In the genomic region with DNA sequence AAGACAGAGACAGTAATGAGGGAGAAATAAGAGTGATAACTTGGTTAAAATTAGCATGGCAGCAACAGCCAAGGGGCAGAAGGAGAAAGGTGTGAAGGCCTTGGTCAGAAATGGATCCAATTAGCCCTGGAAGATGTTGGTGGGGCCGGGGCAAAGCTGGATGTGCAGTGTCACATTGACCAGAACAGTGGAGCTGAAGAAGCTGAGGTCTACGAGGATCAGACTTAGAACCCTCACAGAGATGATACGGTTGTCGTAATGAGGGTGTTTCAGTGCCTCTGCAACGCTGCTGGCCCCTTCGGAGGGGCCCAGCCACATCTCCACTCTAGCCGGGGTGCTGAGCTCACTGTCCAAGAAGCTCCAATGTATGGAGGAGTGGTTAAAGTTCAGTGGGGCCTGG, we compare ENCODE assay signal across 21 cellular contexts. TPM values are rescaled to one million over a fixed set of nuclear protein-coding genes. Genes with fewer than 3 reads are reported as not detected.
DNase-seq lines count a peak whose midpoint lies in the region; ATAC-seq and TF ChIP-seq lines count a peak whose summit lies in the region.
"Had no signal": no experiment of that assay in that cellular context is flagged by ENCODE, and none has a peak within 500 bp of the region (broad histone marks: within the 10 kb centered on the region; RNA-seq: fewer than 3 reads in every experiment).

No MANE protein-coding gene starts in this region.

- no peak overlapping the region; the same call in 1 of the 2 replicates for H3K9ac ChIP-seq in BLaER1

- H3K4me2 ChIP-seq in BLaER1 = peak overlapping the region; percentile 33

- POLR2A ChIA-PET in CD4-positive, alpha-beta T cell (lab: Charles Lee) = interaction anchor here (4.1 kb wide), 1 partner anchor 58 kb away, joined by 18 read pairs; a partner anchor contains a TSS
- POLR2A ChIA-PET in activated CD4-positive, alpha-beta memory T cell treated with anti-CD3 and anti-CD28 coated beads, Interleukin-2, amount 10 ng/mL, durations not matched to agents 7 days and 5 days (lab: Charles Lee) = interaction anchor here (0.8 to 9.7 kb wide), 13 partner anchors 9 to 61 kb away, joined by 3 to 126 read pairs (median 4); a partner anchor contains a TSS

- peaks cover 47% of the 10 kb centered on the region for H3K4me1 ChIP-seq in BLaER1

- H3K9me3 ChIP-seq in BLaER1 = no peaks in the 10 kb centered on the region
- H3K9me3 ChIP-seq in CD4-positive, alpha-beta T cell (ENCODE audit: control insufficient read depth, low read length) = no peaks in the 10 kb centered on the region

- peaks cover 21% of the 10 kb centered on the region for H4K20me1 ChIP-seq in BLaER1

- no peaks in the 10 kb centered on the region for H3K9me3 Mint-ChIP-seq in CD4-positive, alpha-beta T cell
- H3K9me3 Mint-ChIP-seq in activated CD4-positive, alpha-beta memory T cell treated with anti-CD3 and anti-CD28 coated beads, Interleukin-2, amount 10 ng/mL, durations not matched to agents 7 days and 5 days = no peaks in the 10 kb centered on the region
- H3K9me3 Mint-ChIP-seq in immature natural killer cell = no peaks in the 10 kb centered on the region
- H3K9me3 Mint-ChIP-seq: memory B cell, type B pancreatic cell had no signal

- peaks cover 16% of the 10 kb centered on the region for H3K4me1 Mint-ChIP-seq in CD4-positive, alpha-beta T cell (ENCODE audit: low read depth)
- peaks cover 66% of the 10 kb centered on the region for H3K4me1 Mint-ChIP-seq in activated CD4-positive, alpha-beta memory T cell treated with anti-CD3 and anti-CD28 coated beads, Interleukin-2, amount 10 ng/mL, durations not matched to agents 7 days and 5 days
- H3K4me1 Mint-ChIP-seq in immature natural killer cell = peaks cover 46 to 59% of the 10 kb centered on the region in 2 donors

- H3K27me3 ChIP-seq in BLaER1 = no peaks in the 10 kb centered on the region
- H3K27me3 ChIP-seq in CD4-positive, alpha-beta T cell (ENCODE audit: control insufficient read depth, insufficient read depth, low read length) = no peaks in the 10 kb centered on the region

- no peak overlapping the region for H3K4me3 Mint-ChIP-seq in CD4-positive, alpha-beta T cell
- H3K4me3 Mint-ChIP-seq in activated CD4-positive, alpha-beta memory T cell treated with anti-CD3 and anti-CD28 coated beads, Interleukin-2, amount 10 ng/mL, durations not matched to agents 7 days and 5 days = no peak overlapping the region
- no peak overlapping the region for H3K4me3 Mint-ChIP-seq in immature natural killer cell
- H3K4me3 Mint-ChIP-seq: memory B cell had no signal

- H3K27ac ChIP-seq in BLaER1 = no peak overlapping the region; the same call in 1 of the 2 replicates
- no peak overlapping the region for H3K27ac ChIP-seq in CD4-positive, alpha-beta T cell (ENCODE audit: low read depth, low read length)
- H3K27ac ChIP-seq: VCaP had no signal

- DNase-seq in CD4-positive, alpha-beta T cell = no peak
- no peak for DNase-seq in activated CD4-positive, alpha-beta memory T cell treated with anti-CD3 and anti-CD28 coated beads, Interleukin-2, amount 10 ng/mL, durations not matched to agents 7 days and 5 days
- DNase-seq in immature natural killer cell = no peak
- DNase-seq in sciatic nerve (ENCODE audit: low spot score) = no peak
- no peak for DNase-seq in DMS114 treated with DMSO at 0.1 percent for 48 hours (lab: John Stamatoyannopoulos, UW; ENCODE audit: unreplicated experiment)
- DNase-seq: anterior cingulate cortex; Kasumi-1; kidney; NCI-H1417; NCI-H2171; NCI-H748 treated with DMSO at 0.1 percent for 48 hours; stimulated activated CD4-positive, alpha-beta T cell treated with anti-CD3 and anti-CD28 coated beads, Interleukin-12 subunit alpha, Interleukin-12 subunit beta, amount 100 ng/mL, for 4 hours; stimulated activated naive CD4-positive, alpha-beta T cell had no signal

- H3K27ac Mint-ChIP-seq in CD4-positive, alpha-beta T cell = peak overlapping the region; percentile 65
- peak overlapping the region; percentile 83 for H3K27ac Mint-ChIP-seq in activated CD4-positive, alpha-beta memory T cell treated with anti-CD3 and anti-CD28 coated beads, Interleukin-2, amount 10 ng/mL, durations not matched to agents 7 days and 5 days
- peak overlapping the region; percentile 36 to 91 (median 76) for H3K27ac Mint-ChIP-seq in immature natural killer cell
- H3K27ac Mint-ChIP-seq: memory B cell had no signal

- peaks cover 61% of the 10 kb centered on the region for H3K36me3 Mint-ChIP-seq in CD4-positive, alpha-beta T cell (ENCODE audit: low read depth)
- H3K36me3 Mint-ChIP-seq in activated CD4-positive, alpha-beta memory T cell treated with anti-CD3 and anti-CD28 coated beads, Interleukin-2, amount 10 ng/mL, durations not matched to agents 7 days and 5 days (ENCODE audit: low read depth) = peaks cover 69% of the 10 kb centered on the region
- peaks cover 6 to 29% (median 8%) of the 10 kb centered on the region in 3 donors for H3K36me3 Mint-ChIP-seq in immature natural killer cell

- CTCF ChIA-PET in CD4-positive, alpha-beta T cell (lab: Charles Lee) = interaction anchor here (7.6 kb wide), 1 partner anchor 58 kb away, joined by 87 read pairs; a partner anchor contains a TSS
- CTCF ChIA-PET in activated CD4-positive, alpha-beta memory T cell treated with anti-CD3 and anti-CD28 coated beads, Interleukin-2, amount 10 ng/mL, durations not matched to agents 7 days and 5 days (lab: Charles Lee) = interaction anchor here (1.1 to 13.6 kb wide), 4 partner anchors 12 to 90 kb away, joined by 5 to 238 read pairs (median 16); a partner anchor contains a TSS

- ATAC-seq in CD4-positive, alpha-beta T cell (ENCODE audit: poor library complexity) = no peak
- ATAC-seq in sciatic nerve (no peak), HG02623 (IDR thresholded peaks at IDR 0.05; ENCODE audit: unreplicated experiment) (no peak)

- TF ChIP-seq CTCF in CD4-positive, alpha-beta T cell (IDR thresholded peaks at IDR 0.05) = no peak

- H3K36me3 ChIP-seq in BLaER1 = peaks cover 66% of the 10 kb centered on the region

- H3K4me3 ChIP-seq in BLaER1 = no peak overlapping the region

- H3K27me3 Mint-ChIP-seq in CD4-positive, alpha-beta T cell = no peaks in the 10 kb centered on the region
- no peaks in the 10 kb centered on the region for H3K27me3 Mint-ChIP-seq in activated CD4-positive, alpha-beta memory T cell treated with anti-CD3 and anti-CD28 coated beads, Interleukin-2, amount 10 ng/mL, durations not matched to agents 7 days and 5 days
- peaks cover 9 to 19% (median 11%) of the 10 kb centered on the region in 3 donors for H3K27me3 Mint-ChIP-seq in immature natural killer cell (ENCODE audit: low read depth in 3 of 3)
- H3K27me3 Mint-ChIP-seq: memory B cell had no signal

- intact Hi-C loops in CD4-positive, alpha-beta T cell (cut with DNase I, micrococcal nuclease) = no loop called here
- intact Hi-C loops in sciatic nerve (cut with DNase I) = no loop called here

RNA-seq across cellular contexts. Expression of a gene that starts 14.2 kb away (rescaled TPM):
- 10 to 100 TPM; 51.6 to 51.8 TPM for total RNA-seq in CD4-positive, alpha-beta T cell
- 100 to 1,000 TPM; 192 to 193 TPM for total RNA-seq in activated CD4-positive, alpha-beta memory T cell treated with anti-CD3 and anti-CD28 coated beads, Interleukin-2, amount 10 ng/mL, durations not matched to agents 7 days and 5 days
- polyA plus RNA-seq in immature natural killer cell = 100 to 1,000 TPM in 1 of 3 donors, 10 to 100 TPM in 2; 76.4 to 139 (median 84.1) TPM
- total RNA-seq in sciatic nerve = 1.6 TPM
- total RNA-seq: cerebellum had no signal

RNA-seq across cellular contexts. Expression of a gene that starts 35.1 kb away (rescaled TPM):
- total RNA-seq in CD4-positive, alpha-beta T cell = 10 to 100 TPM; 49.5 to 50.0 TPM
- total RNA-seq in activated CD4-positive, alpha-beta memory T cell treated with anti-CD3 and anti-CD28 coated beads, Interleukin-2, amount 10 ng/mL, durations not matched to agents 7 days and 5 days = 10 to 100 TPM; 61.6 to 74.1 TPM
- 10 to 100 TPM; 25.9 to 55.6 (median 32.8) TPM for polyA plus RNA-seq in immature natural killer cell
- 52.8 TPM for total RNA-seq in sciatic nerve

RNA-seq across cellular contexts. Expression of a gene that starts 50.9 kb away (rescaled TPM):
- total RNA-seq in CD4-positive, alpha-beta T cell = 10 to 100 TPM; 60.8 TPM
- 100 to 1,000 TPM; 222 to 229 TPM for total RNA-seq in activated CD4-positive, alpha-beta memory T cell treated with anti-CD3 and anti-CD28 coated beads, Interleukin-2, amount 10 ng/mL, durations not matched to agents 7 days and 5 days
- polyA plus RNA-seq in immature natural killer cell = 10 to 100 TPM; 27.5 to 35.4 (median 32.4) TPM
- 112 TPM for total RNA-seq in sciatic nerve

RNA-seq across cellular contexts. Expression of a gene that starts 56.5 kb away (rescaled TPM):
- not detected for total RNA-seq in CD4-positive, alpha-beta T cell
- under 1 TPM; 0.08 to 0.13 TPM for total RNA-seq in activated CD4-positive, alpha-beta memory T cell treated with anti-CD3 and anti-CD28 coated beads, Interleukin-2, amount 10 ng/mL, durations not matched to agents 7 days and 5 days
- not detected for polyA plus RNA-seq in immature natural killer cell
- total RNA-seq in sciatic nerve = 0.40 TPM
- total RNA-seq: HT1080 had no signal
- polyA plus RNA-seq: BJ had no signal

RNA-seq across cellular contexts. Expression of a gene that starts 58.2 kb away (rescaled TPM):
- under 1 TPM; 0.42 to 0.52 TPM for total RNA-seq in CD4-positive, alpha-beta T cell
- total RNA-seq in activated CD4-positive, alpha-beta memory T cell treated with anti-CD3 and anti-CD28 coated beads, Interleukin-2, amount 10 ng/mL, durations not matched to agents 7 days and 5 days = 1 to 10 TPM; 1.6 to 1.8 TPM
- polyA plus RNA-seq in immature natural killer cell = under 1 TPM in 1 of 3 donors, not detected in 2; 0.71 TPM
- total RNA-seq in sciatic nerve = 1.8 TPM

Comparison
In these comparisons a context has a peak if more than half of its experiments do, and no peak if none do; other contexts are left out.
1. RNA of a gene that starts 14.2 kb away (total RNA-seq): 192 to 193 TPM in activated CD4-positive, alpha-beta memory T cell treated with anti-CD3 and anti-CD28 coated beads, Interleukin-2, amount 10 ng/mL, durations not matched to agents 7 days and 5 days and 51.6 to 51.8 TPM in CD4-positive, alpha-beta T cell; 1.6 TPM in sciatic nerve (single experiment); every median in the first group is over 10 times any median in the second.
2. Peak in every context shown above with its lines, with median percentiles within 50 percentile points of each other: H3K27ac Mint-ChIP-seq.